ENCODE assay signal across 8 cellular contexts in genomic region chr14:39988939-39989338, GRCh38.
DNase-seq lines count a peak whose midpoint lies in the region; ATAC-seq, FAIRE-seq and TF ChIP-seq lines count a peak whose summit lies in the region.

No MANE protein-coding gene starts in this region.

- DNase-seq in GM18507 (ENCODE audit: extremely low spot score, insufficient read length, low read depth): no peak
- peak; percentile 36 for DNase-seq in NCI-H146 (lab: John Stamatoyannopoulos, UW)
- peak; percentile 34 for DNase-seq in SW480 (ENCODE audit: low spot score)
- DNase-seq in left colon: no peak
- DNase-seq in GM12891 (ENCODE audit: insufficient read length, low spot score): no peak

- TF ChIP-seq POLR2A in GM12891 (IDR thresholded peaks at IDR 0.05; ENCODE audit: low read depth, low read length): no peak

- FAIRE-seq in GM18507 (lab: Jason Lieb, UNC) (peak; percentile 56), GM12891 (lab: Jason Lieb, UNC) (no peak)

- intact Hi-C loops in left colon (cut with DNase I, micrococcal nuclease): no loop called here

- ATAC-seq in left colon (peak; percentile 42), GM18907 (IDR thresholded peaks at IDR 0.05; ENCODE audit: unreplicated experiment) (no peak), HG02981 (IDR thresholded peaks at IDR 0.05; ENCODE audit: unreplicated experiment) (no peak), GM18517 (IDR thresholded peaks at IDR 0.05; ENCODE audit: unreplicated experiment) (no peak)

TF ChIP-seq in GM12891, 5 proteins besides CTCF, POLR2A, EP300 and RAD21:
- no peak for TF ChIP-seq POLR2AphosphoS5 (IDR thresholded peaks at IDR 0.05; ENCODE audit: low read depth, low read length)
- no peak for TF ChIP-seq POU2F2 (IDR thresholded peaks at IDR 0.05; ENCODE audit: low read depth, low read length)
- no peak for TF ChIP-seq SPI1 (IDR thresholded peaks at IDR 0.05; ENCODE audit: low read depth, low read length)
- no peak for TF ChIP-seq TAF1 (IDR thresholded peaks at IDR 0.05; ENCODE audit: low read depth, low read length)
- no peak for TF ChIP-seq PAX5 (IDR thresholded peaks at IDR 0.05; ENCODE audit: insufficient read depth, low read length, severe bottlenecking)

Comparison
In these comparisons a context has a peak if more than half of its experiments do, and no peak if none do; other contexts are left out.
1. DNase-seq: peak in NCI-H146 (single experiment) and SW480 (single experiment); none in GM18507 (single experiment), left colon (0 of 2) and GM12891 (single experiment).